In genomic region chr4:122814426-122814825, GRCh38 we compare ENCODE assay signal across 14 cellular contexts. TPM values are rescaled to one million over a fixed set of nuclear protein-coding genes. Genes with fewer than 3 reads are reported as not detected.
A peak's percentile ranks its signal among the peaks of the same experiment; 100 is the strongest.
DNase-seq lines count a peak whose midpoint lies in the region; ATAC-seq, FAIRE-seq and TF ChIP-seq lines count a peak whose summit lies in the region.
"Had no signal": no experiment of that assay in that cellular context is flagged by ENCODE, and none has a peak within 500 bp of the region (broad histone marks: within the 10 kb centered on the region; RNA-seq: fewer than 3 reads in every experiment).

No MANE protein-coding gene starts in this region.

- no peak for FAIRE-seq in RCC 7860 (lab: Jason Lieb, UNC)
- FAIRE-seq: TTC549 had no signal

- intact Hi-C loops in esophagus muscularis mucosa (cut with DNase I), result no loop called here

- TF ChIP-seq EP300 in esophagus muscularis mucosa (IDR thresholded peaks at IDR 0.05), result no peak

- peaks cover 0 to 6% (median 5%) of the 10 kb centered on the region in 4 donors for H3K4me1 ChIP-seq in esophagus muscularis mucosa

- H3K27ac ChIP-seq in esophagus muscularis mucosa (replicated peaks in 1 of 4) (no peak overlapping the region), caudate nucleus (ENCODE audit: low read depth, low read length) (no peak overlapping the region)

- no peaks in the 10 kb centered on the region for H3K9me3 ChIP-seq in esophagus muscularis mucosa

- no peak for DNase-seq in RCC 7860 (ENCODE audit: low spot score)
- no peak for DNase-seq in NCI-H1694 treated with DMSO at 0.1 percent for 48 hours (lab: John Stamatoyannopoulos, UW)
- DNase-seq in esophagus muscularis mucosa (ENCODE audit: extremely low spot score), result no peak
- no peak for DNase-seq in caudate nucleus (lab: John Stamatoyannopoulos, UW)
- DNase-seq: activated T-cell treated with anti-CD3 and anti-CD28 coated beads, Interleukin-2, amount 50 U/mL, for 48 hours; immature natural killer cell; NCI-H146; right cardiac atrium had no signal

- ATAC-seq in GM18511 (IDR thresholded peaks at IDR 0.05; ENCODE audit: unreplicated experiment) (peak; percentile 98), GM19463 (IDR thresholded peaks at IDR 0.05; ENCODE audit: unreplicated experiment) (peak; percentile 100), HG02885 (IDR thresholded peaks at IDR 0.05; ENCODE audit: poor library complexity, unreplicated experiment) (peak; percentile 100), HG03565 (IDR thresholded peaks at IDR 0.05; ENCODE audit: unreplicated experiment) (peak; percentile 97)
- ATAC-seq: Panc1, right cardiac atrium had no signal

- H3K4me3 ChIP-seq in esophagus muscularis mucosa, result no peak overlapping the region

- WGBS in esophagus muscularis mucosa, result 97% methylated on average over 2 of the region's 2 CpGs

- TF ChIP-seq POLR2A in esophagus muscularis mucosa (IDR thresholded peaks at IDR 0.05; ENCODE audit: low read depth), result no peak

- no peaks in the 10 kb centered on the region for H3K36me3 ChIP-seq in esophagus muscularis mucosa

- no peaks in the 10 kb centered on the region for H3K27me3 ChIP-seq in esophagus muscularis mucosa

- TF ChIP-seq CTCF in esophagus muscularis mucosa (IDR thresholded peaks at IDR 0.05), result no peak

RNA-seq across cellular contexts. Expression of gene FGF2, which starts 12.2 kb away (rescaled TPM):
- 10 to 100 TPM; 27.0 to 46.4 (median 32.1) TPM for total RNA-seq in esophagus muscularis mucosa
